ENCODE assay signal across 1 cellular context in genomic region chr1:154975409-154976205, GRCh38.
TF ChIP-seq lines count a peak whose summit lies in the region.

No MANE protein-coding gene starts in this region.

TF ChIP-seq in HEK293, 187 proteins besides CTCF, POLR2A, EP300 and RAD21 (continued from another document):
- TF ChIP-seq MZF1 (tag by site-specific recombination; IDR thresholded peaks at IDR 0.05; ENCODE audit: borderline replicate concordance) (no peak), ZSCAN18 (tag by site-specific recombination; IDR thresholded peaks at IDR 0.05) (no peak), ZNF626 (tag by site-specific recombination; IDR thresholded peaks at IDR 0.05) (no peak), PRDM1 (tag by site-specific recombination; IDR thresholded peaks at IDR 0.05) (peak; percentile 85), ZNF24 (tag by site-specific recombination; IDR thresholded peaks at IDR 0.05) (no peak), ZNF354C (tag by site-specific recombination; IDR thresholded peaks at IDR 0.05; ENCODE audit: borderline replicate concordance, low read depth) (no peak), KLF16 (tag by site-specific recombination; IDR thresholded peaks at IDR 0.05) (0 out of 2 replicates have a peak, but pooled peaks have one; percentile 15), GLIS2 (tag by site-specific recombination; IDR thresholded peaks at IDR 0.05) (peak; percentile 32; the same call in 1 of the 2 replicates), ZNF704 (tag by site-specific recombination; IDR thresholded peaks at IDR 0.05) (no peak), ZBTB17 (tag by site-specific recombination; IDR thresholded peaks at IDR 0.05) (no peak), SP2 (tag by site-specific recombination; IDR thresholded peaks at IDR 0.05) (peak; percentile 87), SP3 (tag by site-specific recombination; IDR thresholded peaks at IDR 0.05) (peak; percentile 36), ZNF843 (tag by site-specific recombination; IDR thresholded peaks at IDR 0.05) (no peak), EGR2 (tag by site-specific recombination; IDR thresholded peaks at IDR 0.05; ENCODE audit: low read depth) (peak; percentile 84), PRDM10 (tag by site-specific recombination; IDR thresholded peaks at IDR 0.05) (peak; percentile 10; the same call in 1 of the 2 replicates)
